In the genomic region with DNA sequence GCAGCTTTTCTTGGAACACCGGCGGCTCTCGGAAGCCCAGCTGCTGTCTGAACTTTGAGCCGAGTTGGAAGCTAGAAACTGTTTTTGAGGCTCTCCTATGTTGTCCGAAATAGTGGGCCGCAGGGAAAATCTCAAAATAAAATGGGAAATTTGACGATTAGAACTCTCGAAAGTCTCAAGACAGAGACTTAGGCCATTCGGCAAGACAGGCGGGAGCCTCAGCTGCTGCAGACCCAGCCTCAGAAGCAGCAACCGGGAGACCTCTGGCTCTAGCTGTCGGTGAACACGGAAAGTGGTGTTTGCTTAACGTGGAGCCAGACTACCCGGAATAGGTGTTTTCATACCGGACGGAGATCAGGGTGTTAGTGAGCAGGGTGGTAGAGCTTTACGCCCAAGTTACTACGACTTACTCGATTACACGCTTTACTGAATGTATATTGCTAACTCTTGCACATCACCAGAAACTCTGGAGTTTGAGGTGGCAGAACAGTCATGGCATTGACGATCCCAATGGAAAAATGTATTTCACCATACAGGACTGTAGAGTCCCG, we compare ENCODE assay signal across 1 cellular context.
TF ChIP-seq lines count a peak whose summit lies in the region.

No MANE protein-coding gene starts in this region.

TF ChIP-seq in K562, 482 proteins besides CTCF, POLR2A, EP300 and RAD21 (continued from another document):
- TF ChIP-seq SRF (CRISPR knock-in tag; IDR thresholded peaks at IDR 0.05) (peak in 1 of 2 experiments; percentile 19; a peak in 1 of 4 replicates), POLR2AphosphoS2 (IDR thresholded peaks at IDR 0.05; ENCODE audit: low read length) (0 out of 2 replicates have a peak, but pooled peaks have one; percentile 60), SMAD4 (CRISPR knock-in tag; conservative IDR thresholded peaks at IDR 0.05) (no peak), FOXJ2 (tag; IDR thresholded peaks at IDR 0.05) (0 out of 2 replicates have a peak, but pooled peaks have one; percentile 2), TEAD4 (IDR thresholded peaks at IDR 0.05; ENCODE audit: low read length) (no peak), TEAD4 (CRISPR knock-in tag; IDR thresholded peaks at IDR 0.05; ENCODE audit: borderline replicate concordance) (0 out of 2 replicates have a peak, but pooled peaks have one; percentile 44)
